21 cellular contexts compared by ENCODE assay signal in genomic region chr10:1944487-1944886, GRCh38.
"Had no signal": no experiment of that assay in that cellular context is flagged by ENCODE, and none has a peak within 500 bp of the region (broad histone marks: within the 10 kb centered on the region; RNA-seq: fewer than 3 reads in every experiment).

No MANE protein-coding gene starts in this region.

- H3K27me3 Mint-ChIP-seq: progenitor cell of endocrine pancreas had no signal

- H3K36me3 Mint-ChIP-seq: type B pancreatic cell had no signal

- H3K27me3 ChIP-seq: foreskin keratinocyte, pancreas, suprapubic skin, thyroid gland had no signal

- FAIRE-seq: endometrium, pancreas, small intestine, urothelium cell line had no signal

- H3K27ac ChIP-seq: foreskin keratinocyte, heart left ventricle, pancreas, suprapubic skin, thyroid gland had no signal

- H3K9me3 ChIP-seq: heart left ventricle, pancreas, thyroid gland had no signal

- H3K4me3 Mint-ChIP-seq: type B pancreatic cell had no signal

- H3K4me3 ChIP-seq: heart left ventricle, lung, pancreas, suprapubic skin, thyroid gland had no signal

- H3K27ac Mint-ChIP-seq: progenitor cell of endocrine pancreas, type B pancreatic cell had no signal

- H3K4me1 ChIP-seq: foreskin keratinocyte, heart left ventricle, pancreas, suprapubic skin, thyroid gland had no signal

- ATAC-seq: foreskin keratinocyte, heart left ventricle, left colon, left ventricle myocardium superior, pancreas, right cardiac atrium had no signal

- DNase-seq: effector memory CD4-positive, alpha-beta T cell; foreskin keratinocyte; heart left ventricle; hippocampal formation; left colon; left ventricle myocardium superior; mesenchymal stem cell; midbrain; occipital lobe; pancreas; right cardiac atrium; small intestine; stimulated activated CD4-positive, alpha-beta T cell treated with anti-CD3 and anti-CD28 coated beads, Interleukin-12 subunit alpha, Interleukin-12 subunit beta, amount 100 ng/mL, for 4 hours; stimulated activated naive CD4-positive, alpha-beta T cell; thyroid gland had no signal

- H3K36me3 ChIP-seq: heart left ventricle, pancreas, suprapubic skin, thyroid gland had no signal
